ENCODE assay signal across 8 cellular contexts in the genomic region with DNA sequence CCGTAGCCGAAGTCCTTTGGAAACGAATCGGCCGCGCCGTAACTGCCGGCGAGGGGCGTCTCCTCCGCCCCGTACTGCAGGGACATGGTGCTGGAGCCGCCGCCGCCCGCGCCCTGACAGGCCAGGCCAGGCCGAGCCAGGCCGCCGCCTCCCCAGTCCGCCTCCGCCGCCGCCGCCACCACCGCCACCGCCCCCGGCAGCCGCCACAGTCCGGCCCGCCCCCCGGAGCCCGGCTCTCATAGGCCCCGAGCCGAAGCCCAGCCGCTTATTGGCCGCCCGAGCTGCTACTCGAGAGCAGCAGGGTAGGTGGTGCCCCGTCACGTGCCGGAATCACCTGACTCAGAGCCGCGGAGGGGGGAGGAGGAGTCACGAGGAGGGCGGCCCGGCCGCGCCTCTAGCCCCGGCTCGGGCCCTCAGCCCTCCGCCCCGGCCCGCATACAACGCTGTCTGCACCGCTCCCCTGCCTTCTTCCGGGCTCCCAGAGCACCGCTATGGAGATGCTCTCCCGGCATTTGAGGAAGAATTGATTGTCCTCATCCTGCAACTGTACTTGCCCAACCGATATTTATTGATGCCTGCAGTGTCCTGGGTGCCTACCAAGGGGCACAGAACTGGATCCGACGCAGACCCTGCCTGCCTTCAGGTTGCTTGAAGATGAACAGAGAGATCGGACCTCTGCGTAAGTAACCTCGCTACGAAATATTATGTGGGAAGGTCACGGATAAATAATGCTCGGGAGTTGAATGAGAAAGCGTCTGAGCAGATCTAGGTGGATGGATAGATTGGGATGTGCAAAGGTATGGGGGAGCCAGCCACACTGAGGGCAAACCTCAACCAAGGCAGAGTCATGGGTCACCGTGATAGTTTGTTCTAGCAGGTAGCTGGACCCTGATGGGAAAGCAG. TPM values are rescaled to one million over a fixed set of nuclear protein-coding genes. Genes with fewer than 3 reads are reported as not detected.
DNase-seq lines count a peak whose midpoint lies in the region; ATAC-seq and TF ChIP-seq lines count a peak whose summit lies in the region.

A gene with protein sequence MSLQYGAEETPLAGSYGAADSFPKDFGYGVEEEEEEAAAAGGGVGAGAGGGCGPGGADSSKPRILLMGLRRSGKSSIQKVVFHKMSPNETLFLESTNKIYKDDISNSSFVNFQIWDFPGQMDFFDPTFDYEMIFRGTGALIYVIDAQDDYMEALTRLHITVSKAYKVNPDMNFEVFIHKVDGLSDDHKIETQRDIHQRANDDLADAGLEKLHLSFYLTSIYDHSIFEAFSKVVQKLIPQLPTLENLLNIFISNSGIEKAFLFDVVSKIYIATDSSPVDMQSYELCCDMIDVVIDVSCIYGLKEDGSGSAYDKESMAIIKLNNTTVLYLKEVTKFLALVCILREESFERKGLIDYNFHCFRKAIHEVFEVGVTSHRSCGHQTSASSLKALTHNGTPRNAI (minus strand): TSS at position 212 of the 903 bp plus-strand sequence. CDS start 126 bp downstream, at position 86.

- DNase-seq in CMK (ENCODE audit: low read depth) (peak; percentile 95), HS-5 (ENCODE audit: low read depth) (peak; percentile 85), NK-92 (lab: John Stamatoyannopoulos, UW; ENCODE audit: unreplicated experiment) (peak; percentile 96), lower lobe of right lung (peak; percentile 100)
- peak; percentile 95 to 98 for DNase-seq in activated CD8-positive, alpha-beta memory T cell treated with anti-CD3 and anti-CD28 coated beads for 1 hour (ENCODE audit: extremely low read depth in 1 of 2, low read depth in 1 of 2)
- peak; percentile 93 to 95 (median 95) for DNase-seq in stimulated activated CD4-positive, alpha-beta T cell treated with anti-CD3 and anti-CD28 coated beads, TNF-alpha, amount 100 ng/mL, for 1 hour (ENCODE audit: low read depth in 3 of 3, low spot score in 1 of 3)

- peaks cover 4% of the 10 kb centered on the region for H3K4me1 ChIP-seq in ectodermal cell (ENCODE audit: control insufficient read depth, insufficient read depth, low read length)
- peaks cover 48% of the 10 kb centered on the region for H3K4me1 ChIP-seq in lower lobe of right lung

- H3K27me3 ChIP-seq in ectodermal cell (ENCODE audit: control insufficient read depth, insufficient read depth, low read length, poor library complexity, severe bottlenecking), result no peaks in the 10 kb centered on the region
- H3K27me3 ChIP-seq in lower lobe of right lung (ENCODE audit: low read depth), result no peaks in the 10 kb centered on the region

- H3K27ac ChIP-seq in ectodermal cell (ENCODE audit: insufficient read depth, low read depth, low read length, poor library complexity, severe bottlenecking), result no peak within 1 kb of the TSS
- peak within 1 kb of the TSS; percentile 86 for H3K27ac ChIP-seq in lower lobe of right lung

- WGBS in ectodermal cell, 2 experiments, result 1% methylated on average over 70 of the region's 70 CpGs

- peaks cover 10% of the 10 kb centered on the region for H3K36me3 ChIP-seq in ectodermal cell (ENCODE audit: control insufficient read depth, insufficient read depth, low read length)
- peaks cover 22% of the 10 kb centered on the region for H3K36me3 ChIP-seq in lower lobe of right lung

- H3K4me3 ChIP-seq in ectodermal cell (ENCODE audit: insufficient read depth, low read depth, low read length) (peak within 1 kb of the TSS; percentile 95), lower lobe of right lung (peak within 1 kb of the TSS; percentile 81)

- no peak for TF ChIP-seq CTCF in lower lobe of right lung (IDR thresholded peaks at IDR 0.05)

- ATAC-seq in GM19468 (IDR thresholded peaks at IDR 0.05; ENCODE audit: extremely low read depth, unreplicated experiment) (peak; percentile 82), lower lobe of right lung (peak; percentile 98 to 99)

- no peaks in the 10 kb centered on the region for H3K9me3 ChIP-seq in ectodermal cell (ENCODE audit: control insufficient read depth, low read length)
- H3K9me3 ChIP-seq in lower lobe of right lung, result no peaks in the 10 kb centered on the region

- intact Hi-C loops in lower lobe of right lung (cut with DNase I), result no loop called here

RNA-seq across cellular contexts. Expression of the gene that starts here (rescaled TPM):
- polyA plus RNA-seq in ectodermal cell (2013, experiment 1 of 4), result 22.4 TPM
- 25.3 TPM for polyA plus RNA-seq in ectodermal cell (2013, experiment 2 of 4)
- polyA plus RNA-seq in ectodermal cell (2013, experiment 3 of 4), result 17.5 TPM
- polyA plus RNA-seq in ectodermal cell (2013, experiment 4 of 4), result 21.1 TPM
- total RNA-seq in lower lobe of right lung, result 33.9 TPM
